18 cellular contexts compared by ENCODE assay signal in genomic region chr1:221053889-221054288, GRCh38.
"Had no signal": no experiment of that assay in that cellular context is flagged by ENCODE, and none has a peak within 500 bp of the region (broad histone marks: within the 10 kb centered on the region; RNA-seq: fewer than 3 reads in every experiment).

No MANE protein-coding gene starts in this region.

- H3K27ac ChIP-seq: gastrocnemius medialis, heart left ventricle, lower lobe of right lung, spleen had no signal

- H3K4me3 ChIP-seq: gastrocnemius medialis, heart left ventricle, lower lobe of right lung, spleen had no signal

- ATAC-seq: activated CD8-positive, alpha-beta T cell treated with anti-CD3 and anti-CD28 coated beads for 36 hours; activated naive CD8-positive, alpha-beta T cell treated with anti-CD3 and anti-CD28 coated beads, Interleukin-2, amount 50 U/mL, for 24 hours; esophagus mucosa; gastrocnemius medialis; heart left ventricle; lower lobe of right lung had no signal

- DNase-seq: activated CD4-positive, alpha-beta T cell treated with anti-CD3 and anti-CD28 coated beads, Interleukin-2, amount 10 ng/mL, durations not matched to agents 24 days and 14 days; activated CD8-positive, alpha-beta T cell treated with anti-CD3 and anti-CD28 coated beads for 36 hours; activated naive CD4-positive, alpha-beta T cell treated with anti-CD3 and anti-CD28 coated beads, Interleukin-2, amount 10 ng/mL, durations not matched to agents 7 days and 5 days; activated naive CD8-positive, alpha-beta T cell treated with anti-CD3 and anti-CD28 coated beads, Interleukin-2, amount 50 U/mL, for 24 hours; activated T-cell treated with anti-CD3 and anti-CD28 coated beads, Interleukin-2, amount 50 U/mL, for 24 hours; aorta; effector CD4-positive, alpha-beta T cell; gastrocnemius medialis; heart left ventricle; kidney glomerular epithelial cell; lower lobe of right lung; nephron progenitor cell; nucleus accumbens; posterior cingulate gyrus; spleen; stimulated activated naive CD4-positive, alpha-beta T cell; T1000 had no signal

- H3K4me1 ChIP-seq: gastrocnemius medialis, lower lobe of right lung had no signal

- H3K9me3 ChIP-seq: gastrocnemius medialis, lower lobe of right lung had no signal

- H3K27me3 ChIP-seq: gastrocnemius medialis, heart left ventricle, spleen had no signal

- H3K36me3 ChIP-seq: gastrocnemius medialis, heart left ventricle, lower lobe of right lung, spleen had no signal
